33 cellular contexts compared by ENCODE assay signal in genomic region chr3:109772520-109772919, GRCh38.
"Had no signal": no experiment of that assay in that cellular context is flagged by ENCODE, and none has a peak within 500 bp of the region (broad histone marks: within the 10 kb centered on the region; RNA-seq: fewer than 3 reads in every experiment).

No MANE protein-coding gene starts in this region.

- H3K4me1 ChIP-seq: Peyer's patch, SJSA1 had no signal

- H3K9me3 ChIP-seq: MG63, SJSA1, SK-N-SH had no signal

- H3K36me3 Mint-ChIP-seq: activated CD8-positive, alpha-beta memory T cell treated with anti-CD3 and anti-CD28 coated beads, Interleukin-2, amount 10 ng/mL, durations not matched to agents 7 days and 5 days; activated naive CD4-positive, alpha-beta T cell treated with anti-CD3 and anti-CD28 coated beads, Interleukin-2, amount 10 ng/mL, durations not matched to agents 7 days and 5 days had no signal

- H3K4me3 ChIP-seq: MG63, Peyer's patch, SJSA1 had no signal

- H3K4me3 Mint-ChIP-seq: activated B cell treated with CpG ODN at 0.5 μM for 24 hours; activated CD4-positive, alpha-beta memory T cell treated with anti-CD3 and anti-CD28 coated beads, Interleukin-2, amount 10 ng/mL, durations not matched to agents 7 days and 5 days; activated CD8-positive, alpha-beta memory T cell treated with anti-CD3 and anti-CD28 coated beads, Interleukin-2, amount 10 ng/mL, durations not matched to agents 7 days and 5 days; activated naive CD4-positive, alpha-beta T cell treated with anti-CD3 and anti-CD28 coated beads, Interleukin-2, amount 10 ng/mL, durations not matched to agents 7 days and 5 days; activated naive CD8-positive, alpha-beta T cell; activated naive CD8-positive, alpha-beta T cell treated with anti-CD3 and anti-CD28 coated beads, Interleukin-2, amount 50 U/mL, for 24 hours; T-cell; T-helper 17 cell had no signal

- H3K27ac ChIP-seq: brain microvascular endothelial cell, Peyer's patch, SJSA1, VCaP had no signal

- H3K27me3 Mint-ChIP-seq: activated B cell treated with CpG ODN at 0.5 μM for 24 hours; activated CD4-positive, alpha-beta memory T cell treated with anti-CD3 and anti-CD28 coated beads, Interleukin-2, amount 10 ng/mL, durations not matched to agents 7 days and 5 days; activated CD8-positive, alpha-beta memory T cell treated with anti-CD3 and anti-CD28 coated beads, Interleukin-2, amount 10 ng/mL, durations not matched to agents 7 days and 5 days; activated naive CD4-positive, alpha-beta T cell treated with anti-CD3 and anti-CD28 coated beads, Interleukin-2, amount 10 ng/mL, durations not matched to agents 7 days and 5 days; activated naive CD8-positive, alpha-beta T cell; activated naive CD8-positive, alpha-beta T cell treated with anti-CD3 and anti-CD28 coated beads, Interleukin-2, amount 50 U/mL, for 24 hours; T-cell; T-helper 17 cell had no signal

- DNase-seq: activated B cell treated with CpG ODN at 0.5 μM for 24 hours; activated CD4-positive, alpha-beta memory T cell treated with anti-CD3 and anti-CD28 coated beads, Interleukin-2, amount 10 ng/mL, durations not matched to agents 7 days and 5 days; activated CD4-positive, alpha-beta T cell treated with anti-CD3 and anti-CD28 coated beads for 4 hours; activated CD4-positive, CD25-positive, alpha-beta regulatory T cell treated with anti-CD3 and anti-CD28 coated beads, Interleukin-2, amount 50 U/mL, for 72 hours; activated CD8-positive, alpha-beta memory T cell treated with anti-CD3 and anti-CD28 coated beads for 24 hours; activated CD8-positive, alpha-beta memory T cell treated with anti-CD3 and anti-CD28 coated beads, Interleukin-2, amount 10 ng/mL, durations not matched to agents 7 days and 5 days; activated CD8-positive, alpha-beta memory T cell treated with anti-CD3 and anti-CD28 coated beads, Interleukin-2, amount 50 U/mL, for 48 hours; activated effector memory CD4-positive, alpha-beta T cell treated with Interleukin-2 at 50 U/mL for 16 hours; activated naive CD4-positive, alpha-beta T cell treated with anti-CD3 and anti-CD28 coated beads, Interleukin-2, amount 10 ng/mL, durations not matched to agents 7 days and 5 days; activated naive CD8-positive, alpha-beta T cell treated with anti-CD3 and anti-CD28 coated beads, Interleukin-2, amount 50 U/mL, for 24 hours; activated T-cell treated with anti-CD3 and anti-CD28 coated beads, Interleukin-2, amount 50 U/mL, for 48 hours; amniotic stem cell; aorta; brain microvascular endothelial cell; central memory CD4-positive, alpha-beta T cell; Karpas-422; MG63; NCI-H1048; NCI-H1105 treated with DMSO at 0.1 percent for 48 hours; NCI-H1436; NCI-H1694; NCI-H345; NCI-H510A; NCI-H526; Peyer's patch; RPMI8226; SHP77 treated with DMSO at 0.1 percent for 48 hours; SK-N-SH; T-cell; T-helper 17 cell had no signal

- H3K4me1 Mint-ChIP-seq: activated B cell treated with CpG ODN at 0.5 μM for 24 hours; activated CD4-positive, alpha-beta memory T cell treated with anti-CD3 and anti-CD28 coated beads, Interleukin-2, amount 10 ng/mL, durations not matched to agents 7 days and 5 days; activated CD8-positive, alpha-beta memory T cell treated with anti-CD3 and anti-CD28 coated beads, Interleukin-2, amount 10 ng/mL, durations not matched to agents 7 days and 5 days had no signal

- ATAC-seq: activated CD8-positive, alpha-beta memory T cell treated with anti-CD3 and anti-CD28 coated beads, Interleukin-2, amount 10 ng/mL, durations not matched to agents 7 days and 5 days; activated naive CD8-positive, alpha-beta T cell treated with anti-CD3 and anti-CD28 coated beads, Interleukin-2, amount 50 U/mL, for 24 hours; T-cell; T-helper 17 cell had no signal

- H3K27me3 ChIP-seq: brain microvascular endothelial cell, MG63, Peyer's patch, SJSA1 had no signal

- H3K27ac Mint-ChIP-seq: activated B cell treated with CpG ODN at 0.5 μM for 24 hours; activated CD4-positive, alpha-beta memory T cell treated with anti-CD3 and anti-CD28 coated beads, Interleukin-2, amount 10 ng/mL, durations not matched to agents 7 days and 5 days; activated CD8-positive, alpha-beta memory T cell treated with anti-CD3 and anti-CD28 coated beads, Interleukin-2, amount 10 ng/mL, durations not matched to agents 7 days and 5 days; activated naive CD4-positive, alpha-beta T cell treated with anti-CD3 and anti-CD28 coated beads, Interleukin-2, amount 10 ng/mL, durations not matched to agents 7 days and 5 days; activated naive CD8-positive, alpha-beta T cell; activated naive CD8-positive, alpha-beta T cell treated with anti-CD3 and anti-CD28 coated beads, Interleukin-2, amount 50 U/mL, for 24 hours; T-cell; T-helper 17 cell had no signal

- H3K36me3 ChIP-seq: brain microvascular endothelial cell, MG63, Peyer's patch, SJSA1 had no signal
